Comparison of ENCODE assay signal across 15 cellular contexts in genomic region chr3:195886181-195887141, GRCh38. TPM values are rescaled to one million over a fixed set of nuclear protein-coding genes. Genes with fewer than 3 reads are reported as not detected.
A peak's percentile ranks its signal among the peaks of the same experiment; 100 is the strongest.
DNase-seq lines count a peak whose midpoint lies in the region; ATAC-seq and TF ChIP-seq lines count a peak whose summit lies in the region.
"Had no signal": no experiment of that assay in that cellular context is flagged by ENCODE, and none has a peak within 500 bp of the region (broad histone marks: within the 10 kb centered on the region; RNA-seq: fewer than 3 reads in every experiment).

No MANE protein-coding gene starts in this region.

- H3K4me1 ChIP-seq in ascending aorta = peaks cover 0 to 9% of the 10 kb centered on the region in 2 donors

- DNase-seq in CD14-positive monocyte (ENCODE audit: low spot score) = no peak
- DNase-seq in T-helper 17 cell = no peak
- peak; percentile 82 for DNase-seq in fibroblast of pulmonary artery (ENCODE audit: low read depth)
- no peak for DNase-seq in nephron progenitor cell
- no peak for DNase-seq in NCI-H1048 (lab: John Stamatoyannopoulos, UW)
- DNase-seq in NCI-H345 (lab: John Stamatoyannopoulos, UW) = no peak
- DNase-seq in ascending aorta (ENCODE audit: low spot score in 2 of 2) = no peak
- DNase-seq: AML-193; effector CD4-positive, alpha-beta T cell; immature natural killer cell; NCI-H2029 treated with DMSO at 0.1 percent for 48 hours; nucleus accumbens; Peyer's patch; transverse colon had no signal

- H3K9me3 Mint-ChIP-seq in CD14-positive monocyte (peaks cover 0 to 3% (median 0%) of the 10 kb centered on the region in 7 donors), nephron progenitor cell (no peaks in the 10 kb centered on the region)
- H3K9me3 Mint-ChIP-seq: immature natural killer cell had no signal

- H3K27ac ChIP-seq in ascending aorta = peak overlapping the region in 1 of 2 donors; percentile 24

- ATAC-seq in T-helper 17 cell (no peak), HG03139 (IDR thresholded peaks at IDR 0.05; ENCODE audit: unreplicated experiment) (no peak)

- H3K4me3 ChIP-seq in fibroblast of pulmonary artery (replicated peaks; ENCODE audit: low read depth, low read length) (no peak overlapping the region), ascending aorta (no peak overlapping the region)
- H3K4me3 ChIP-seq: Peyer's patch, transverse colon had no signal

- peaks cover 28 to 40% of the 10 kb centered on the region in 2 donors for H3K36me3 ChIP-seq in ascending aorta
- H3K36me3 ChIP-seq: transverse colon had no signal

- H3K4me3 Mint-ChIP-seq in CD14-positive monocyte = no peak overlapping the region
- H3K4me3 Mint-ChIP-seq in T-helper 17 cell = no peak overlapping the region
- no peak overlapping the region for H3K4me3 Mint-ChIP-seq in nephron progenitor cell
- H3K4me3 Mint-ChIP-seq: immature natural killer cell had no signal

- H3K36me3 Mint-ChIP-seq in CD14-positive monocyte (peaks cover 54 to 85% of the 10 kb centered on the region in 2 donors), T-helper 17 cell (ENCODE audit: low read depth) (no peaks in the 10 kb centered on the region), nephron progenitor cell (ENCODE audit: low read depth) (peaks cover 4% of the 10 kb centered on the region)

- intact Hi-C loops in CD14-positive monocyte (cut with micrococcal nuclease) (loop anchor here (5.0 kb wide), 1 partner anchor 36 kb away; no protein-coding TSS in a partner anchor), ascending aorta (cut with DNase I) (no loop called here)

- H3K4me1 Mint-ChIP-seq in CD14-positive monocyte (no peaks in the 10 kb centered on the region), T-helper 17 cell (peaks cover 10% of the 10 kb centered on the region), nephron progenitor cell (peaks cover 64% of the 10 kb centered on the region)

- TF ChIP-seq CTCF in CD14-positive monocyte (IDR thresholded peaks at IDR 0.05) = no peak
- no peak for TF ChIP-seq CTCF in fibroblast of pulmonary artery (IDR thresholded peaks at IDR 0.05; ENCODE audit: low read length, missing control alignments)
- no peak for TF ChIP-seq CTCF in nephron progenitor cell (IDR thresholded peaks at IDR 0.05)
- TF ChIP-seq CTCF in ascending aorta (IDR thresholded peaks at IDR 0.05) = no peak

- no peaks in the 10 kb centered on the region for H3K27me3 ChIP-seq in ascending aorta
- H3K27me3 ChIP-seq: Peyer's patch, transverse colon had no signal

- H3K27ac Mint-ChIP-seq in CD14-positive monocyte (peak overlapping the region in 4 of 7 donors; percentile 25 to 59 (median 42)), T-helper 17 cell (peak overlapping the region; percentile 57), nephron progenitor cell (peak overlapping the region; percentile 61)
- H3K27ac Mint-ChIP-seq: immature natural killer cell had no signal

- H3K27me3 Mint-ChIP-seq in CD14-positive monocyte (ENCODE audit: low read depth in 3 of 3) (no peaks in the 10 kb centered on the region), T-helper 17 cell (no peaks in the 10 kb centered on the region), nephron progenitor cell (ENCODE audit: low read depth, poor library complexity) (no peaks in the 10 kb centered on the region)

- no peaks in the 10 kb centered on the region for H3K9me3 ChIP-seq in T-helper 17 cell (ENCODE audit: control insufficient read depth, low read length, poor library complexity, severe bottlenecking)
- H3K9me3 ChIP-seq in ascending aorta = no peaks in the 10 kb centered on the region
- H3K9me3 ChIP-seq: Peyer's patch, transverse colon had no signal

RNA-seq across cellular contexts. Expression of gene TNK2, which starts 21.9 kb away (rescaled TPM):
- polyA plus RNA-seq in CD14-positive monocyte = 1 to 10 TPM in 1 of 2 donors, under 1 TPM in 1; 0.84 to 1.8 TPM
- 100 to 1,000 TPM; 123 to 125 TPM for total RNA-seq in T-helper 17 cell
- 164 TPM for total RNA-seq in ascending aorta
